8 cellular contexts compared by ENCODE assay signal in genomic region chr14:73567951-73568885, GRCh38. TPM values are rescaled to one million over a fixed set of nuclear protein-coding genes. Genes with fewer than 3 reads are reported as not detected.
DNase-seq lines count a peak whose midpoint lies in the region; ATAC-seq and TF ChIP-seq lines count a peak whose summit lies in the region.

No MANE protein-coding gene starts in this region.

- H3K27me3 ChIP-seq in esophagus squamous epithelium (no peaks in the 10 kb centered on the region), sigmoid colon (no peaks in the 10 kb centered on the region)

- no peak for TF ChIP-seq POLR2A in esophagus squamous epithelium (IDR thresholded peaks at IDR 0.05)
- TF ChIP-seq POLR2A in sigmoid colon (IDR thresholded peaks at IDR 0.05), result no peak

- H3K27me3 Mint-ChIP-seq in activated CD4-positive, alpha-beta T cell treated with anti-CD3 and anti-CD28 coated beads for 36 hours, result no peaks in the 10 kb centered on the region
- no peaks in the 10 kb centered on the region for H3K27me3 Mint-ChIP-seq in T-cell

- H3K4me3 ChIP-seq in esophagus squamous epithelium, result peak overlapping the region; percentile 54 to 81 (median 62)
- H3K4me3 ChIP-seq in sigmoid colon, result peak overlapping the region; percentile 55 to 82 (median 68)

- peak overlapping the region; percentile 86 to 95 (median 92) for H3K27ac ChIP-seq in esophagus squamous epithelium
- peak overlapping the region; percentile 86 to 97 (median 92) for H3K27ac ChIP-seq in sigmoid colon

- no peaks in the 10 kb centered on the region for H3K9me3 Mint-ChIP-seq in activated CD4-positive, alpha-beta T cell treated with anti-CD3 and anti-CD28 coated beads for 36 hours (ENCODE audit: low read depth)
- H3K9me3 Mint-ChIP-seq in T-cell, result no peaks in the 10 kb centered on the region

- ATAC-seq in activated CD4-positive, alpha-beta T cell treated with anti-CD3 and anti-CD28 coated beads for 36 hours, result peak; percentile 32
- ATAC-seq in T-cell (replicated peaks in 1 of 4), result no peak
- no peak for ATAC-seq in GM18907 (IDR thresholded peaks at IDR 0.05; ENCODE audit: unreplicated experiment)
- no peak for ATAC-seq in HG02610 (IDR thresholded peaks at IDR 0.05; ENCODE audit: unreplicated experiment)

- TF ChIP-seq EP300 in sigmoid colon (IDR thresholded peaks at IDR 0.05), result no peak

- peak overlapping the region; percentile 97 for H3K27ac Mint-ChIP-seq in activated CD4-positive, alpha-beta T cell treated with anti-CD3 and anti-CD28 coated beads for 36 hours
- peak overlapping the region; percentile 93 to 94 for H3K27ac Mint-ChIP-seq in T-cell

- H3K9me3 ChIP-seq in esophagus squamous epithelium, result no peaks in the 10 kb centered on the region
- H3K9me3 ChIP-seq in sigmoid colon, result no peaks in the 10 kb centered on the region

- H3K36me3 ChIP-seq in esophagus squamous epithelium, result no peaks in the 10 kb centered on the region
- no peaks in the 10 kb centered on the region for H3K36me3 ChIP-seq in sigmoid colon

- TF ChIP-seq CTCF in esophagus squamous epithelium (IDR thresholded peaks at IDR 0.05), result no peak
- no peak for TF ChIP-seq CTCF in sigmoid colon (IDR thresholded peaks at IDR 0.05)

- H3K4me3 Mint-ChIP-seq in activated CD4-positive, alpha-beta T cell treated with anti-CD3 and anti-CD28 coated beads for 36 hours, result peak overlapping the region; percentile 95
- peak overlapping the region; percentile 86 to 93 (median 93) for H3K4me3 Mint-ChIP-seq in T-cell

- H3K4me1 Mint-ChIP-seq in activated CD4-positive, alpha-beta T cell treated with anti-CD3 and anti-CD28 coated beads for 36 hours, result peaks cover 46% of the 10 kb centered on the region
- peaks cover 41 to 51% (median 50%) of the 10 kb centered on the region in 3 donors for H3K4me1 Mint-ChIP-seq in T-cell

- POLR2A ChIA-PET in activated CD4-positive, alpha-beta T cell treated with anti-CD3 and anti-CD28 coated beads for 36 hours (lab: Charles Lee), result interaction anchor here (0.6 to 1.4 kb wide), 10 partner anchors 22 to 541 kb away, joined by 3 to 6 read pairs (median 3); partner anchors contain the start of genes ACOT4, DNAL1, RIOX1 and ZFYVE1
- POLR2A ChIA-PET in T-cell (lab: Charles Lee), result interaction anchor here (0.5 to 1.1 kb wide), 6 partner anchors 21 to 382 kb away, joined by 3 to 5 read pairs (median 3); partner anchors contain the start of genes FAM161B (in 1 of the 2) and RIOX1 (in 1 of the 2)

- H3K36me3 Mint-ChIP-seq in activated CD4-positive, alpha-beta T cell treated with anti-CD3 and anti-CD28 coated beads for 36 hours (ENCODE audit: low read depth), result peaks cover 40% of the 10 kb centered on the region
- peaks cover 24% of the 10 kb centered on the region for H3K36me3 Mint-ChIP-seq in T-cell

- peak; percentile 50 for DNase-seq in activated CD4-positive, alpha-beta T cell treated with anti-CD3 and anti-CD28 coated beads for 36 hours
- DNase-seq in activated CD4-positive, alpha-beta T cell treated with anti-CD3 and anti-CD28 coated beads, Interleukin-2, amount 50 U/mL, for 4 hours, result no peak
- no peak for DNase-seq in T-cell
- DNase-seq in esophagus squamous epithelium (lab: John Stamatoyannopoulos, UW), result no peak
- no peak for DNase-seq in sigmoid colon
- DNase-seq in GDM1 (lab: John Stamatoyannopoulos, UW), result no peak

- intact Hi-C loops in activated CD4-positive, alpha-beta T cell treated with anti-CD3 and anti-CD28 coated beads for 36 hours (cut with DNase I, micrococcal nuclease), result loop anchor here (2.0 to 10.0 kb wide), 3 partner anchors 25 to 273 kb away; no protein-coding TSS in a partner anchor
- intact Hi-C loops in esophagus squamous epithelium (cut with DNase I) (no loop called here), sigmoid colon (cut with DNase I) (loop anchor here (5.0 kb wide), 2 partner anchors 41 to 61 kb away; no protein-coding TSS in a partner anchor)

- CTCF ChIA-PET in activated CD4-positive, alpha-beta T cell treated with anti-CD3 and anti-CD28 coated beads for 36 hours (lab: Charles Lee), result interaction anchor here (0.6 to 2.0 kb wide), 15 partner anchors 22 to 510 kb away, joined by 3 to 12 read pairs (median 4); partner anchors contain the start of genes ACOT6, RBM25 and RIOX1
- CTCF ChIA-PET in T-cell (lab: Charles Lee), result interaction anchor here (0.6 to 3.5 kb wide), 17 partner anchors 22 to 395 kb away, joined by 3 to 35 read pairs (median 3); partner anchors contain the start of genes ACOT6 (in 1 of the 2), NUMB (in 1 of the 2) and RIOX1 (in 1 of the 2)

- 33 to 49% methylated on average over 16 of the region's 16 CpGs for WGBS in esophagus squamous epithelium, 2 donors
- WGBS in sigmoid colon, 2 donors, result 54 to 71% methylated on average over 16 of the region's 16 CpGs

- H3K4me1 ChIP-seq in esophagus squamous epithelium (peaks cover 0 to 32% (median 16%) of the 10 kb centered on the region in 3 donors), sigmoid colon (peaks cover 0 to 39% (median 6%) of the 10 kb centered on the region in 4 donors)

RNA-seq across cellular contexts. Expression of gene ACOT2, which starts 0.8 kb away (rescaled TPM):
- total RNA-seq in activated CD4-positive, alpha-beta T cell treated with anti-CD3 and anti-CD28 coated beads for 36 hours, result 1 to 10 TPM; 2.8 to 5.0 TPM
- total RNA-seq in T-cell (10 to 100 TPM; 11.8 to 14.7 (median 12.9) TPM), esophagus squamous epithelium (10 to 100 TPM in 3 of 4 donors, 1 to 10 TPM in 1; 4.0 to 23.3 (median 13.8) TPM), sigmoid colon (100 to 1,000 TPM in 2 of 4 donors, 10 to 100 TPM in 2; 44.7 to 125 (median 99.0) TPM)
- 10 to 100 TPM; 19.2 to 36.8 (median 22.9) TPM for polyA plus RNA-seq in sigmoid colon

RNA-seq across cellular contexts. Expression of gene HEATR4, which starts 9.5 kb away (rescaled TPM):
- under 1 TPM in 1 of 2 experiments, not detected in 1; 0.05 TPM for total RNA-seq in activated CD4-positive, alpha-beta T cell treated with anti-CD3 and anti-CD28 coated beads for 36 hours
- total RNA-seq in T-cell, result under 1 TPM in 1 of 5 donors, not detected in 4; 0.09 TPM
- under 1 TPM in 2 of 4 donors, not detected in 2; 0.26 to 0.38 TPM for total RNA-seq in esophagus squamous epithelium
- total RNA-seq in sigmoid colon, result 1 to 10 TPM in 1 of 4 donors, under 1 TPM in 2, not detected in 1; 0.28 to 1.2 (median 0.49) TPM
- polyA plus RNA-seq in sigmoid colon, result under 1 TPM in 1 of 3 donors, not detected in 2; 0.03 TPM

RNA-seq across cellular contexts. Expression of gene ACOT4, which starts 23.5 kb away (rescaled TPM):
- total RNA-seq in activated CD4-positive, alpha-beta T cell treated with anti-CD3 and anti-CD28 coated beads for 36 hours, result 1 to 10 TPM; 3.0 to 3.1 TPM
- 1 to 10 TPM in 4 of 5 donors, under 1 TPM in 1; 0.55 to 1.6 (median 1.2) TPM for total RNA-seq in T-cell
- 1 to 10 TPM in 3 of 4 donors, under 1 TPM in 1; 0.48 to 2.0 (median 1.5) TPM for total RNA-seq in esophagus squamous epithelium
- 1 to 10 TPM in 1 of 4 donors, under 1 TPM in 3; 0.33 to 2.2 (median 0.45) TPM for total RNA-seq in sigmoid colon
- 1 to 10 TPM; 2.2 to 3.7 (median 3.6) TPM for polyA plus RNA-seq in sigmoid colon

RNA-seq across cellular contexts. Expression of gene ACOT1, which starts 31.3 kb away (rescaled TPM):
- under 1 TPM; 0.78 to 0.91 TPM for total RNA-seq in activated CD4-positive, alpha-beta T cell treated with anti-CD3 and anti-CD28 coated beads for 36 hours
- total RNA-seq in T-cell (1 to 10 TPM in 4 of 5 donors, under 1 TPM in 1; 0.23 to 2.7 (median 1.9) TPM), esophagus squamous epithelium (1 to 10 TPM; 2.3 to 6.1 (median 4.9) TPM), sigmoid colon (10 to 100 TPM in 3 of 4 donors, 1 to 10 TPM in 1; 6.9 to 25.3 (median 19.0) TPM)
- 1 to 10 TPM; 2.9 to 6.5 (median 6.0) TPM for polyA plus RNA-seq in sigmoid colon

RNA-seq across cellular contexts. Expression of gene ACOT6, which starts 44.1 kb away (rescaled TPM):
- total RNA-seq in activated CD4-positive, alpha-beta T cell treated with anti-CD3 and anti-CD28 coated beads for 36 hours, result under 1 TPM in 1 of 2 experiments, not detected in 1; 0.18 TPM
- not detected for total RNA-seq in T-cell
- total RNA-seq in esophagus squamous epithelium, result not detected
- not detected for total RNA-seq in sigmoid colon
- polyA plus RNA-seq in sigmoid colon, result not detected
